ENCODE assay signal across 12 cellular contexts in the genomic region with DNA sequence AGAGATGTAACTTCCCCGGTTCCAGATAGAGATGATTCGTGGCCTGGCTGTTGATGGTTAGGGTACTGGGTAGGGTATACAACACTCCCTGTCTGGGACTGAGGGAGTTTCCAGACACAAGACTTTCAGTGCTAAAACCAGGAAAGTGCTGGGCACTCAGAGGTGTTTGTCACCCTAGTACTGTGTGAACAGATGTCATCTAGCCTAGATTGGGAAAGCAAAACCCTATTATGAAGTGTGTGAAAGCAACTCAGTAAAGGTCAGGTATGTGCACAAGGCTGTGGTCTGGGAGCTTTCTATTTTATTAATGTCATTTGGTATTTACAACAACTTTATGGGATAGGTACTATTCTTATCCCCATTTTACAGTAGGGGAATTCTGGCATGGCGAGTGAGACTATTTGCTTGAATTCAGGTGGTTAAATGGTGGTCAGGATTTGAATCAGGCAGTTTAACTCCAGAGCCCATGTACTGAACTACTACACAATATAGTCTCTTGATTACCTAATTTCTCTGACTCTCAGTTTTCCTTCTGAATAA. TPM values are rescaled to one million over a fixed set of nuclear protein-coding genes. Genes with fewer than 3 reads are reported as not detected.
A peak's percentile ranks its signal among the peaks of the same experiment; 100 is the strongest.
DNase-seq lines count a peak whose midpoint lies in the region; ATAC-seq and TF ChIP-seq lines count a peak whose summit lies in the region.
"Had no signal": no experiment of that assay in that cellular context is flagged by ENCODE, and none has a peak within 500 bp of the region (broad histone marks: within the 10 kb centered on the region; RNA-seq: fewer than 3 reads in every experiment).

No MANE protein-coding gene starts in this region.

- no peak for TF ChIP-seq POLR2A in NB4 (IDR thresholded peaks at IDR 0.05; ENCODE audit: extremely low read depth, insufficient read length)

- TF ChIP-seq RAD21 in SK-N-SH (IDR thresholded peaks at IDR 0.05; ENCODE audit: low read length) = no peak

- DNase-seq in SK-N-SH = no peak
- no peak for DNase-seq in NB4 (ENCODE audit: low read depth)
- no peak for DNase-seq in coronary artery (ENCODE audit: low spot score)
- no peak for DNase-seq in smooth muscle cell (lab: John Stamatoyannopoulos, UW; ENCODE audit: unreplicated experiment)
- DNase-seq in DMS153 (lab: John Stamatoyannopoulos, UW) = no peak
- no peak for DNase-seq in GM19238 (ENCODE audit: insufficient read length, low spot score)
- DNase-seq: head of caudate nucleus, NCI-H748 treated with DMSO at 0.1 percent for 48 hours, upper lobe of right lung had no signal

- no peaks in the 10 kb centered on the region for H3K27me3 ChIP-seq in SK-N-SH (ENCODE audit: insufficient read depth)
- H3K27me3 ChIP-seq in smooth muscle cell (ENCODE audit: low read depth) = no peaks in the 10 kb centered on the region
- H3K27me3 ChIP-seq: upper lobe of right lung had no signal

- ATAC-seq in SK-N-SH treated with all-trans-retinoic acid at 6 μM for 48 hours (no peak), HG03280 (IDR thresholded peaks at IDR 0.05; ENCODE audit: unreplicated experiment) (no peak)
- ATAC-seq: upper lobe of right lung had no signal

- H3K9me2 ChIP-seq in SK-N-SH = no peaks in the 10 kb centered on the region

- CTCF ChIA-PET in SK-N-SH (lab: Yijun Ruan, JAX) = interaction anchor here (0.7 to 2.2 kb wide), 4 partner anchors 13 to 103 kb away, joined by 3 to 10 read pairs (median 6); no protein-coding TSS in a partner anchor

- H3F3A ChIP-seq in SK-N-SH (replicated peaks; ENCODE audit: insufficient read depth) (peaks cover 19% of the 10 kb centered on the region), smooth muscle cell (ENCODE audit: low read depth) (peaks cover 25% of the 10 kb centered on the region)

- H3K4me2 ChIP-seq in SK-N-SH (peak overlapping the region; percentile 82), smooth muscle cell (peak overlapping the region; percentile 86)

- 88% methylated on average over 3 of the region's 3 CpGs for WGBS in SK-N-SH (ENCODE audit: low lambda C conversion rate)
- WGBS in smooth muscle cell (ENCODE audit: low lambda C conversion rate) = 80% methylated on average over 3 of the region's 3 CpGs

- H3K36me3 ChIP-seq in SK-N-SH (replicated peaks in 1 of 2; ENCODE audit: control insufficient read depth in 1 of 2, insufficient read depth in 2 of 2, low read length in 1 of 2) = peaks cover 62 to 64% of the 10 kb centered on the region in 2 experiments
- peaks cover 50% of the 10 kb centered on the region for H3K36me3 ChIP-seq in smooth muscle cell (ENCODE audit: low read depth)

- H2AFZ ChIP-seq in SK-N-SH (ENCODE audit: low read depth) (no peak overlapping the region), smooth muscle cell (ENCODE audit: low read depth) (no peak overlapping the region)

- no peak overlapping the region for H3K27ac ChIP-seq in SK-N-SH (ENCODE audit: low read depth in 2 of 2, low read length in 1 of 2)
- H3K27ac ChIP-seq in coronary artery = peak overlapping the region in 1 of 2 donors; percentile 26
- peak overlapping the region; percentile 40 for H3K27ac ChIP-seq in smooth muscle cell (ENCODE audit: low read depth)
- H3K27ac ChIP-seq: HL-60, upper lobe of right lung had no signal

- 0 out of 4 replicates have a peak overlapping the region, but pooled peaks of 1 of the 2 experiments have one; percentile 5 for H3K4me3 ChIP-seq in SK-N-SH (ENCODE audit: low read depth in 2 of 2, low read length in 1 of 2)
- H3K4me3 ChIP-seq in NB4 (ENCODE audit: low read depth, low read length) = peak overlapping the region; percentile 95
- H3K4me3 ChIP-seq in coronary artery = peak overlapping the region; percentile 37
- no peak overlapping the region for H3K4me3 ChIP-seq in smooth muscle cell
- H3K4me3 ChIP-seq: upper lobe of right lung had no signal

- H3K4me1 ChIP-seq in SK-N-SH (ENCODE audit: control insufficient read depth in 1 of 2, insufficient read depth in 2 of 2, low read depth in 1 of 2, low read length in 1 of 2) (peaks cover 12 to 20% of the 10 kb centered on the region in 2 experiments; a peak in 3 of 4 replicates), smooth muscle cell (ENCODE audit: low read depth) (peaks cover 22% of the 10 kb centered on the region)

- H3K9me3 ChIP-seq in SK-N-SH (no peaks in the 10 kb centered on the region), smooth muscle cell (replicated peaks; ENCODE audit: low read depth) (no peaks in the 10 kb centered on the region)
- H3K9me3 ChIP-seq: upper lobe of right lung had no signal

- H4K20me1 ChIP-seq in SK-N-SH (ENCODE audit: insufficient read depth) = peaks cover 45% of the 10 kb centered on the region
- peaks cover 76% of the 10 kb centered on the region for H4K20me1 ChIP-seq in smooth muscle cell (ENCODE audit: low read depth)

- H3K9ac ChIP-seq in SK-N-SH (peak overlapping the region; percentile 98; the same call in 1 of the 2 replicates), smooth muscle cell (ENCODE audit: low read depth) (no peak overlapping the region)

- no peak for TF ChIP-seq EP300 in SK-N-SH (IDR thresholded peaks at IDR 0.05; ENCODE audit: borderline replicate concordance in 1 of 2, low read depth in 1 of 2, low read length in 1 of 2)

- H3K79me2 ChIP-seq in SK-N-SH (ENCODE audit: insufficient read depth) = peaks cover 74% of the 10 kb centered on the region
- H3K79me2 ChIP-seq in smooth muscle cell (ENCODE audit: low read depth) = peaks cover 54% of the 10 kb centered on the region

- no peak for TF ChIP-seq CTCF in SK-N-SH (IDR thresholded peaks at IDR 0.05)
- TF ChIP-seq CTCF in NB4 (IDR thresholded peaks at IDR 0.05; ENCODE audit: low read depth, low read length) = no peak
- TF ChIP-seq CTCF in coronary artery (IDR thresholded peaks at IDR 0.05) = no peak
- TF ChIP-seq CTCF in smooth muscle cell (IDR thresholded peaks at IDR 0.05; ENCODE audit: borderline replicate concordance, insufficient read depth, poor library complexity, severe bottlenecking) = no peak

- POLR2A ChIA-PET in SK-N-SH (lab: Yijun Ruan, JAX) = no interaction called here

TF ChIP-seq in SK-N-SH, 30 proteins besides CTCF, POLR2A, EP300 and RAD21 (continues in another document):
- TF ChIP-seq, protein P1, sequence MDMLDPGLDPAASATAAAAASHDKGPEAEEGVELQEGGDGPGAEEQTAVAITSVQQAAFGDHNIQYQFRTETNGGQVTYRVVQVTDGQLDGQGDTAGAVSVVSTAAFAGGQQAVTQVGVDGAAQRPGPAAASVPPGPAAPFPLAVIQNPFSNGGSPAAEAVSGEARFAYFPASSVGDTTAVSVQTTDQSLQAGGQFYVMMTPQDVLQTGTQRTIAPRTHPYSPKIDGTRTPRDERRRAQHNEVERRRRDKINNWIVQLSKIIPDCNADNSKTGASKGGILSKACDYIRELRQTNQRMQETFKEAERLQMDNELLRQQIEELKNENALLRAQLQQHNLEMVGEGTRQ (IDR thresholded peaks at IDR 0.05; ENCODE audit: borderline replicate concordance, low read depth, low read length) = no peak
- no peak for TF ChIP-seq SMC3 (IDR thresholded peaks at IDR 0.05; ENCODE audit: low read depth, low read length)
- TF ChIP-seq, protein P2, sequence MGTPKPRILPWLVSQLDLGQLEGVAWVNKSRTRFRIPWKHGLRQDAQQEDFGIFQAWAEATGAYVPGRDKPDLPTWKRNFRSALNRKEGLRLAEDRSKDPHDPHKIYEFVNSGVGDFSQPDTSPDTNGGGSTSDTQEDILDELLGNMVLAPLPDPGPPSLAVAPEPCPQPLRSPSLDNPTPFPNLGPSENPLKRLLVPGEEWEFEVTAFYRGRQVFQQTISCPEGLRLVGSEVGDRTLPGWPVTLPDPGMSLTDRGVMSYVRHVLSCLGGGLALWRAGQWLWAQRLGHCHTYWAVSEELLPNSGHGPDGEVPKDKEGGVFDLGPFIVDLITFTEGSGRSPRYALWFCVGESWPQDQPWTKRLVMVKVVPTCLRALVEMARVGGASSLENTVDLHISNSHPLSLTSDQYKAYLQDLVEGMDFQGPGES (IDR thresholded peaks at IDR 0.05; ENCODE audit: low read depth, low read length) = no peak
- no peak for TF ChIP-seq RCOR1 (IDR thresholded peaks at IDR 0.05; ENCODE audit: low read length)

TF ChIP-seq in SK-N-SH treated with all-trans-retinoic acid at 6 μM for 48 hours, 23 proteins besides CTCF, POLR2A, EP300 and RAD21:
- TF ChIP-seq PPARA (CRISPR knock-in tag; IDR thresholded peaks at IDR 0.05; ENCODE audit: borderline replicate concordance) (no peak), OSR1 (CRISPR knock-in tag; IDR thresholded peaks at IDR 0.05) (no peak), ZNF565 (CRISPR knock-in tag; conservative IDR thresholded peaks at IDR 0.05; ENCODE audit: low read depth) (no peak)

RNA-seq across cellular contexts. Expression of a gene that starts 2.6 kb away (rescaled TPM):
- polyA plus RNA-seq in SK-N-SH (2012; rRNA removed) (131 and 163 TPM in 2 replicates), smooth muscle cell (203 and 212 TPM in 2 replicates)
- 164 and 173 TPM in 2 replicates for polyA plus RNA-seq in SK-N-SH (2012; cell fraction: cytosol; rRNA removed)
- polyA plus RNA-seq in SK-N-SH (2012; cell fraction: nucleus; rRNA removed) = 68.4 and 126 TPM in 2 replicates
- total RNA-seq in smooth muscle cell = 364 and 398 TPM in 2 replicates

RNA-seq across cellular contexts. Expression of a gene that starts 50.1 kb away (rescaled TPM):
- polyA plus RNA-seq in SK-N-SH (2012; rRNA removed) (31.1 and 40.1 TPM in 2 replicates), smooth muscle cell (25.7 and 32.4 TPM in 2 replicates)
- 17.8 and 23.5 TPM in 2 replicates for polyA plus RNA-seq in SK-N-SH (2012; cell fraction: cytosol; rRNA removed)
- 86.8 and 181 TPM in 2 replicates for polyA plus RNA-seq in SK-N-SH (2012; cell fraction: nucleus; rRNA removed)
- 87.8 and 106 TPM in 2 replicates for total RNA-seq in smooth muscle cell
